ENCODE assay signal across 22 cellular contexts in genomic region chr9:75995066-75995465, GRCh38.
DNase-seq lines count a peak whose midpoint lies in the region; ATAC-seq and TF ChIP-seq lines count a peak whose summit lies in the region.
"Had no signal": no experiment of that assay in that cellular context is flagged by ENCODE, and none has a peak within 500 bp of the region (broad histone marks: within the 10 kb centered on the region; RNA-seq: fewer than 3 reads in every experiment).

No MANE protein-coding gene starts in this region.

- H2AFZ ChIP-seq in neural progenitor cell (replicated peaks) = no peak overlapping the region
- H2AFZ ChIP-seq: GM23338 had no signal

- H3K4me1 ChIP-seq in foreskin keratinocyte = peaks cover 37% of the 10 kb centered on the region
- peaks cover 5% of the 10 kb centered on the region for H3K4me1 ChIP-seq in neural progenitor cell
- H3K4me1 ChIP-seq in tibial nerve = peaks cover 0 to 7% (median 5%) of the 10 kb centered on the region in 4 donors

- peaks cover 4% of the 10 kb centered on the region for H3K9me3 Mint-ChIP-seq in Calu3 (ENCODE audit: low read depth, unreplicated experiment)
- H3K9me3 Mint-ChIP-seq in WTC11 = peaks cover 22% of the 10 kb centered on the region
- peaks cover 5% of the 10 kb centered on the region for H3K9me3 Mint-ChIP-seq in neural progenitor cell
- H3K9me3 Mint-ChIP-seq: GM23338, H9 had no signal

- H3K79me2 ChIP-seq in neural progenitor cell (ENCODE audit: low read depth) = peaks cover 4% of the 10 kb centered on the region

- H3F3A ChIP-seq in neural progenitor cell (ENCODE audit: low read depth) = no peaks in the 10 kb centered on the region

- POLR2A ChIA-PET in WTC11 (lab: Charles Lee) = no interaction called here

- H3K4me3 Mint-ChIP-seq in Calu3 (ENCODE audit: low read depth, unreplicated experiment) (peak overlapping the region; percentile 39), WTC11 (no peak overlapping the region), neural progenitor cell (no peak overlapping the region)
- H3K4me3 Mint-ChIP-seq: CD4-positive, CD25-positive, alpha-beta regulatory T cell; GM23338; H9 had no signal

- peaks cover 12% of the 10 kb centered on the region for H3K36me3 Mint-ChIP-seq in Calu3 (ENCODE audit: insufficient read depth, unreplicated experiment)
- peaks cover 19% of the 10 kb centered on the region for H3K36me3 Mint-ChIP-seq in WTC11
- peaks cover 21% of the 10 kb centered on the region for H3K36me3 Mint-ChIP-seq in neural progenitor cell

- peaks cover 59% of the 10 kb centered on the region for H3K4me1 Mint-ChIP-seq in Calu3 (ENCODE audit: low read depth, unreplicated experiment)
- peaks cover 38% of the 10 kb centered on the region for H3K4me1 Mint-ChIP-seq in WTC11
- H3K4me1 Mint-ChIP-seq in neural progenitor cell = peaks cover 13% of the 10 kb centered on the region

- H3K4me3 ChIP-seq in neural progenitor cell (no peak overlapping the region), tibial nerve (no peak overlapping the region)
- H3K4me3 ChIP-seq: GM23338, MG63, SJCRH30 had no signal

- no peaks in the 10 kb centered on the region for H3K9me3 ChIP-seq in neural progenitor cell (ENCODE audit: low read depth)
- H3K9me3 ChIP-seq in tibial nerve = no peaks in the 10 kb centered on the region
- H3K9me3 ChIP-seq: MG63 had no signal

- ATAC-seq in WTC11 = no peak
- peak; percentile 45 for ATAC-seq in foreskin keratinocyte
- no peak for ATAC-seq in left lobe of liver
- ATAC-seq: GM23338, Right ventricle myocardium inferior had no signal

- H3K27ac Mint-ChIP-seq in Calu3 (ENCODE audit: unreplicated experiment) (peak overlapping the region; percentile 89), WTC11 (peak overlapping the region; percentile 15; the same call in 1 of the 2 replicates), neural progenitor cell (peak overlapping the region; percentile 67)
- H3K27ac Mint-ChIP-seq: H9 had no signal

- H3K27me3 Mint-ChIP-seq in Calu3 (ENCODE audit: unreplicated experiment) (no peaks in the 10 kb centered on the region), WTC11 (ENCODE audit: low read depth) (no peaks in the 10 kb centered on the region), neural progenitor cell (ENCODE audit: insufficient read depth, low read depth) (peaks cover 7% of the 10 kb centered on the region)
- H3K27me3 Mint-ChIP-seq: CD4-positive, CD25-positive, alpha-beta regulatory T cell had no signal

- H4K20me1 ChIP-seq in neural progenitor cell (ENCODE audit: low read depth) = no peaks in the 10 kb centered on the region

- no peaks in the 10 kb centered on the region for H3K36me3 ChIP-seq in neural progenitor cell
- H3K36me3 ChIP-seq in tibial nerve = no peaks in the 10 kb centered on the region
- H3K36me3 ChIP-seq: MG63, SJCRH30 had no signal

- TF ChIP-seq CTCF in Calu3 (IDR thresholded peaks at IDR 0.05; ENCODE audit: unreplicated experiment) (no peak), WTC11 (IDR thresholded peaks at IDR 0.05) (no peak), foreskin keratinocyte (conservative IDR thresholded peaks at IDR 0.05) (no peak), neural progenitor cell (IDR thresholded peaks at IDR 0.05) (no peak), tibial nerve (IDR thresholded peaks at IDR 0.05) (no peak)

- no peak overlapping the region for H3K4me2 ChIP-seq in neural progenitor cell

- no peak for TF ChIP-seq EP300 in tibial nerve (IDR thresholded peaks at IDR 0.05)

- intact Hi-C loops in Calu3 (cut with micrococcal nuclease; ENCODE audit: unreplicated experiment) = loop anchor here (5.0 kb wide), 1 partner anchor 103 kb away; the partner anchor contains the start of gene PCSK5

- H3K27ac ChIP-seq in foreskin keratinocyte (no peak overlapping the region), neural progenitor cell (no peak overlapping the region), tibial nerve (no peak overlapping the region)
- H3K27ac ChIP-seq: SJCRH30 had no signal

- no TSS peak for BruUV-seq in Calu3 (replicated peaks; lab: Mats Ljungman, UMichigan)

- H3K27me3 ChIP-seq in foreskin keratinocyte (no peaks in the 10 kb centered on the region), neural progenitor cell (no peaks in the 10 kb centered on the region), tibial nerve (no peaks in the 10 kb centered on the region)
- H3K27me3 ChIP-seq: MG63, SJCRH30 had no signal

- no peak for TF ChIP-seq POLR2A in tibial nerve (IDR thresholded peaks at IDR 0.05)

- DNase-seq in Calu3 = no peak
- DNase-seq in WTC11 (ENCODE audit: low spot score) = no peak
- peak in 1 of 2 donors; percentile 41 for DNase-seq in foreskin keratinocyte
- DNase-seq in neural progenitor cell (ENCODE audit: low spot score) = no peak
- no peak for DNase-seq in left lobe of liver (ENCODE audit: low spot score)
- no peak for DNase-seq in tibial nerve (ENCODE audit: low spot score in 2 of 2)
- DNase-seq in GM19238 (ENCODE audit: insufficient read length, low spot score) = no peak
- DNase-seq: CD4-positive, CD25-positive, alpha-beta regulatory T cell; DMS53; H9; IMR-90; KG1; MG63; NCI-H1105 treated with DMSO at 0.1 percent for 48 hours; NCI-H146; NCI-H1930; NCI-H2107; NCI-H524 treated with DMSO at 0.1 percent for 48 hours; NCI-H774; SJCRH30 had no signal

- no peak overlapping the region for H3K9ac ChIP-seq in neural progenitor cell

- CTCF ChIA-PET in Calu3 (lab: Charles Lee) (no interaction called here), WTC11 (lab: Charles Lee) (no interaction called here)

TF ChIP-seq in WTC11, 78 proteins besides CTCF, POLR2A, EP300 and RAD21 (continues in another document):
- TF ChIP-seq E2F4 (CRISPR knock-in tag; IDR thresholded peaks at IDR 0.05; ENCODE audit: borderline replicate concordance, low read depth) (no peak), E2F5 (CRISPR knock-in tag; IDR thresholded peaks at IDR 0.05) (no peak), AR (CRISPR knock-in tag; IDR thresholded peaks at IDR 0.05) (no peak), ZNF423 (CRISPR knock-in tag; IDR thresholded peaks at IDR 0.05) (no peak), ZNF416 (CRISPR knock-in tag; IDR thresholded peaks at IDR 0.05) (no peak), ETV6 (CRISPR knock-in tag; IDR thresholded peaks at IDR 0.05) (no peak), ZBTB21 (CRISPR knock-in tag; IDR thresholded peaks at IDR 0.05; ENCODE audit: borderline replicate concordance) (no peak), PREB (CRISPR knock-in tag; IDR thresholded peaks at IDR 0.05; ENCODE audit: borderline replicate concordance) (no peak), PRRX2 (CRISPR knock-in tag; IDR thresholded peaks at IDR 0.05) (no peak), MXD4 (CRISPR knock-in tag; IDR thresholded peaks at IDR 0.05; ENCODE audit: borderline replicate concordance) (no peak), ZNF232 (CRISPR knock-in tag; IDR thresholded peaks at IDR 0.05) (no peak), JAZF1 (CRISPR knock-in tag; IDR thresholded peaks at IDR 0.05) (no peak), CDX4 (CRISPR knock-in tag; IDR thresholded peaks at IDR 0.05; ENCODE audit: borderline replicate concordance) (no peak)

Comparison
In these comparisons a context has a peak if more than half of its experiments do, and no peak if none do; other contexts are left out.
1. H3K27ac Mint-ChIP-seq: peak in every context shown above with its lines; median percentile 89 in Calu3; 67 in neural progenitor cell; 15 in WTC11.